In genomic region chr11:6735306-6735705, GRCh38 we compare ENCODE assay signal across 14 cellular contexts. TPM values are rescaled to one million over a fixed set of nuclear protein-coding genes. Genes with fewer than 3 reads are reported as not detected.
DNase-seq lines count a peak whose midpoint lies in the region; ATAC-seq, FAIRE-seq and TF ChIP-seq lines count a peak whose summit lies in the region.
"Had no signal": no experiment of that assay in that cellular context is flagged by ENCODE, and none has a peak within 500 bp of the region (broad histone marks: within the 10 kb centered on the region; RNA-seq: fewer than 3 reads in every experiment).

No MANE protein-coding gene starts in this region.

- no peak overlapping the region for H2BK12ac ChIP-seq in neuronal stem cell (ENCODE audit: low read length)

- no peak overlapping the region for H3K18ac ChIP-seq in neuronal stem cell (ENCODE audit: low read length)

- in situ Hi-C loops in GM12878 (cut with MboI) = loop anchor here (10.0 kb wide), 1 partner anchor 1031 kb away; no protein-coding TSS in a partner anchor

- H3K36me3 ChIP-seq in GM12878 (ENCODE audit: control insufficient read depth in 2 of 2, insufficient read depth in 2 of 2, low read length in 1 of 2) = peaks cover 0 to 12% of the 10 kb centered on the region in 2 experiments; a peak in 3 of 4 replicates
- H3K36me3 ChIP-seq in neuronal stem cell (replicated peaks in 1 of 2; ENCODE audit: control insufficient read depth in 2 of 2, insufficient read depth in 2 of 2, low read length in 2 of 2) = no peaks in the 10 kb centered on the region
- H3K36me3 ChIP-seq in Karpas-422 (ENCODE audit: insufficient read depth, low read length) = no peaks in the 10 kb centered on the region
- H3K36me3 ChIP-seq: tibial artery had no signal

- H3K4me3 ChIP-seq in GM12878 (no peak overlapping the region), neuronal stem cell (ENCODE audit: low read length in 2 of 2) (no peak overlapping the region), Karpas-422 (ENCODE audit: low read length) (no peak overlapping the region)
- H3K4me3 ChIP-seq: tibial artery had no signal

- H3K79me1 ChIP-seq in neuronal stem cell (ENCODE audit: low read depth, low read length) = no peaks in the 10 kb centered on the region

- peak overlapping the region; percentile 48; the same call in 1 of the 2 replicates for H3K4me2 ChIP-seq in GM12878 (ENCODE audit: control insufficient read depth, insufficient read depth)
- no peak overlapping the region for H3K4me2 ChIP-seq in neuronal stem cell (ENCODE audit: insufficient read depth, low read length, poor library complexity, severe bottlenecking)
- no peak overlapping the region for H3K4me2 ChIP-seq in Karpas-422 (ENCODE audit: low read depth, low read length, poor library complexity, severe bottlenecking)

- H3K27me3 ChIP-seq in GM12878 (replicated peaks in 1 of 2; ENCODE audit: control insufficient read depth in 2 of 2, insufficient read depth in 2 of 2, low read length in 1 of 2) (no peaks in the 10 kb centered on the region), neuronal stem cell (ENCODE audit: control insufficient read depth in 3 of 3, insufficient read depth in 3 of 3, low read depth in 1 of 3, low read length in 3 of 3) (no peaks in the 10 kb centered on the region), Karpas-422 (ENCODE audit: low read length) (no peaks in the 10 kb centered on the region)

- WGBS in GM12878 (ENCODE audit: insufficient coverage, insufficient replicate concordance, low lambda C conversion rate, missing lambda C conversion rate) = 29% methylated on average over 3 of the region's 3 CpGs
- WGBS in neuronal stem cell (ENCODE audit: extremely low coverage in 2 of 2, insufficient read length in 2 of 2, insufficient replicate concordance in 1 of 2), 2 donors = no CpG with 5 or more reads among the region's 3 CpGs

- H4K8ac ChIP-seq in neuronal stem cell (ENCODE audit: low read depth, low read length) = no peak overlapping the region

- DNase-seq in NOMO-1 treated with DMSO at 0.1 percent for 48 hours (lab: John Stamatoyannopoulos, UW; ENCODE audit: unreplicated experiment) (peak; percentile 50), NOMO-1 treated with dmso at 0.1 percent for 144 hours (lab: John Stamatoyannopoulos, UW; ENCODE audit: unreplicated experiment) (no peak), LHCN-M2 (ENCODE audit: low read depth) (peak; percentile 18), GM12878 (ENCODE audit: low read depth, low spot score) (no peak), neuronal stem cell (ENCODE audit: low spot score) (no peak), Karpas-422 (no peak)
- DNase-seq: NCI-H2171 treated with DMSO at 0.1 percent for 48 hours, tibial artery had no signal

- CTCF ChIA-PET in GM12878 (lab: Yijun Ruan, JAX) = interaction anchor here (1.4 to 15.6 kb wide), 3 partner anchors 18 to 357 kb away, joined by 3 to 728 read pairs (median 20); no protein-coding TSS in a partner anchor

- H4K20me1 ChIP-seq in GM12878 (ENCODE audit: control insufficient read depth, insufficient read depth) = no peaks in the 10 kb centered on the region
- H4K20me1 ChIP-seq in Karpas-422 (ENCODE audit: insufficient read depth, low read depth, low read length) = no peaks in the 10 kb centered on the region

- H3K4me1 ChIP-seq in GM12878 (ENCODE audit: control insufficient read depth, insufficient read depth, low read length) = peaks cover 23% of the 10 kb centered on the region
- H3K4me1 ChIP-seq in neuronal stem cell (ENCODE audit: control insufficient read depth in 2 of 2, insufficient read depth in 1 of 2, low read depth in 1 of 2, low read length in 2 of 2) = no peaks in the 10 kb centered on the region
- H3K4me1 ChIP-seq in Karpas-422 (ENCODE audit: low read length) = no peaks in the 10 kb centered on the region
- H3K4me1 ChIP-seq: tibial artery had no signal

- H3K27ac ChIP-seq in GM12878 (ENCODE audit: control insufficient read depth, insufficient read depth) = no peak overlapping the region; the same call in 1 of the 2 replicates
- no peak overlapping the region for H3K27ac ChIP-seq in neuronal stem cell (replicated peaks; ENCODE audit: low read length)
- H3K27ac ChIP-seq in Karpas-422 (ENCODE audit: low read length) = no peak overlapping the region
- H3K27ac ChIP-seq: tibial artery had no signal

- no peak for TF ChIP-seq RAD21 in GM12878 (IDR thresholded peaks at IDR 0.05; ENCODE audit: insufficient read depth, low read depth, low read length)

- TF ChIP-seq CTCF in GM12878 (IDR thresholded peaks at IDR 0.05 in 2 of 3, conservative IDR thresholded peaks at IDR 0.05 in 1 of 3; ENCODE audit: control insufficient read depth in 2 of 3, extremely low read depth in 1 of 3, insufficient read depth in 1 of 3, low read depth in 3 of 3, low read length in 3 of 3) = no peak

- H3K9me3 ChIP-seq in GM12878 (replicated peaks; ENCODE audit: control insufficient read depth, insufficient read depth, low read length) = peaks cover 6% of the 10 kb centered on the region; the same call in 2 of the 3 replicates
- H3K9me3 ChIP-seq in neuronal stem cell (replicated peaks in 1 of 2; ENCODE audit: control insufficient read depth in 2 of 2, insufficient read depth in 1 of 2, low read depth in 1 of 2, low read length in 2 of 2) = no peaks in the 10 kb centered on the region
- no peaks in the 10 kb centered on the region for H3K9me3 ChIP-seq in Karpas-422 (ENCODE audit: low read length)

- no peak for TF ChIP-seq POLR2A in GM12878 (IDR thresholded peaks at IDR 0.05; ENCODE audit: low read depth, low read length)

- FAIRE-seq in GM12878 (lab: Jason Lieb, UNC) = no peak
- FAIRE-seq: A204.1, HepG2 had no signal

- no peak overlapping the region for H2AK5ac ChIP-seq in neuronal stem cell (ENCODE audit: low read depth, low read length)

- no peak overlapping the region for H2BK120ac ChIP-seq in neuronal stem cell (ENCODE audit: low read depth, low read length)

- no peak for TF ChIP-seq EP300 in GM12878 (IDR thresholded peaks at IDR 0.05; ENCODE audit: borderline replicate concordance in 1 of 2, control insufficient read depth in 1 of 2, low read depth in 2 of 2, low read length in 2 of 2)

- no TSS peak for BruUV-seq in GM12878 (replicated peaks; lab: Mats Ljungman, UMichigan)

- no peak overlapping the region for H4K91ac ChIP-seq in neuronal stem cell (ENCODE audit: low read depth, low read length, poor library complexity)

- H3K9ac ChIP-seq in GM12878 (ENCODE audit: control insufficient read depth, insufficient read depth, low read length) (no peak overlapping the region), neuronal stem cell (ENCODE audit: low read depth, low read length, poor library complexity) (no peak overlapping the region), Karpas-422 (ENCODE audit: low read length) (no peak overlapping the region)

- no peak overlapping the region for H2BK5ac ChIP-seq in neuronal stem cell (ENCODE audit: low read length)

- H2AFZ ChIP-seq in GM12878 (ENCODE audit: control insufficient read depth, low read depth, low read length) (no peak overlapping the region), neuronal stem cell (ENCODE audit: low read length) (peak overlapping the region; percentile 17), Karpas-422 (ENCODE audit: low read length) (no peak overlapping the region)

- SMC1A ChIA-PET in GM12878 (lab: Charles Lee; ENCODE audit: uncharacterized antibody, unreplicated experiment) = interaction anchor here (4.5 to 18.2 kb wide), 2 partner anchors 14 to 18 kb away, joined by 23 to 420 read pairs; no protein-coding TSS in a partner anchor

- ATAC-seq in GM12878 = peak; percentile 25
- ATAC-seq in GM21360 (IDR thresholded peaks at IDR 0.05; ENCODE audit: unreplicated experiment) = no peak
- ATAC-seq in GM19395 (IDR thresholded peaks at IDR 0.05; ENCODE audit: unreplicated experiment) = no peak
- ATAC-seq: HepG2 had no signal

- H3K79me2 ChIP-seq in GM12878 (ENCODE audit: control insufficient read depth, insufficient read depth, low read length) = peaks cover 28% of the 10 kb centered on the region
- H3K79me2 ChIP-seq in Karpas-422 (ENCODE audit: low read length) = no peaks in the 10 kb centered on the region

- H2BK15ac ChIP-seq in neuronal stem cell (ENCODE audit: low read length) = no peak overlapping the region

- intact Hi-C loops in GM12878 (cut with micrococcal nuclease; ENCODE audit: unreplicated experiment) = no loop called here

- RAD21 ChIA-PET in GM12878 (lab: Charles Lee; ENCODE audit: unreplicated experiment) = interaction anchor here (1.0 to 4.5 kb wide), 4 partner anchors 8 to 131 kb away, joined by 4 to 31 read pairs (median 4); partner anchors contain the start of gene ILK

- H3K23ac ChIP-seq in neuronal stem cell (ENCODE audit: low read depth, low read length, poor library complexity) = no peak overlapping the region

- no peaks in the 10 kb centered on the region for H3K9me2 ChIP-seq in Karpas-422 (replicated peaks; ENCODE audit: insufficient read depth, low read length)

- no peak overlapping the region for H3K4ac ChIP-seq in neuronal stem cell (ENCODE audit: low read length)

- no peak overlapping the region for H3K14ac ChIP-seq in neuronal stem cell (ENCODE audit: low read length)

- POLR2A ChIA-PET in GM12878 (lab: Charles Lee) = interaction anchor here (0.6 to 4.1 kb wide), 3 partner anchors 8 to 1467 kb away, joined by 3 to 28 read pairs (median 3); no protein-coding TSS in a partner anchor

RNA-seq across cellular contexts. Expression of gene OR2AG2, which starts 36.5 kb away (rescaled TPM):
- total RNA-seq in LHCN-M2 (2014; rRNA removed) (0.19 TPM in 1 of 2 replicates, not detected in the other), GM12878 (2014; rRNA removed) (0.06 and 0.16 TPM in 2 replicates), GM12878 (2014; rRNA removed; fragmentation: Illumina TruSeq; extraction: Trizol) (0.05 and 0.09 TPM in 2 replicates), GM12878 (2021) (not detected in 2 replicates)
- polyA plus RNA-seq in LHCN-M2 (2012) = not detected
- total RNA-seq in GM12878 (2013; cell fraction: nucleolus; rRNA removed) = 3.2 and 3.5 TPM in 2 replicates
- not detected for polyA plus RNA-seq in GM12878 (2011; ENCODE audit: low read depth)
- polyA plus RNA-seq in GM12878 (2011; rRNA removed) (0.08 and 0.10 TPM in 2 replicates), GM12878 (2014; fragmentation: Illumina TruSeq; extraction: Trizol) (0.01 and 0.10 TPM in 2 replicates), GM12878 (2014; fragmentation: Nextera tagmentation; extraction: Ambion mirVana) (not detected), GM12878 (2014; rRNA removed) (not detected in 2 replicates), GM12878 (2016; fragmentation: Nextera tagmentation; extraction: Ambion mirVana) (not detected)
- 0.23 and 0.30 TPM in 2 replicates for polyA plus RNA-seq in GM12878 (2011; cell fraction: cytosol; rRNA removed)
- polyA plus RNA-seq in GM12878 (2011; cell fraction: nucleus; rRNA removed) = 0.18 and 0.25 TPM in 2 replicates
- 0.03 TPM in 1 of 2 replicates, not detected in the other for polyA plus RNA-seq in GM12878 (2012)
- 1.8 and 3.2 TPM in 2 replicates for polyA minus RNA-seq in GM12878 (2011; rRNA and poly(A)+ RNA removed)
- polyA minus RNA-seq in GM12878 (2011; cell fraction: cytosol; rRNA and poly(A)+ RNA removed) = not detected in 2 replicates
- 1.8 and 2.1 TPM in 2 replicates for polyA minus RNA-seq in GM12878 (2011; cell fraction: nucleus; rRNA and poly(A)+ RNA removed)
- polyA plus RNA-seq in neuronal stem cell (2013, experiment 1 of 2) = 0.17 TPM
- polyA plus RNA-seq in neuronal stem cell (2013, experiment 2 of 2) = 0.12 TPM
- 0.22 and 0.48 TPM in 2 replicates for total RNA-seq in Karpas-422 (2014; rRNA removed; shearing (Covaris generic); ENCODE audit: low replicate concordance)
- total RNA-seq: HepG2 had no signal
- polyA plus RNA-seq: HepG2 had no signal

RNA-seq across cellular contexts. Expression of gene OR2AG1, which starts 47.5 kb away (rescaled TPM):
- not detected in 2 replicates for total RNA-seq in LHCN-M2 (2014; rRNA removed)
- not detected for polyA plus RNA-seq in LHCN-M2 (2012)
- not detected in 2 replicates for total RNA-seq in GM12878 (2013; cell fraction: nucleolus; rRNA removed)
- total RNA-seq in GM12878 (2014; rRNA removed) = not detected in 2 replicates
- total RNA-seq in GM12878 (2014; rRNA removed; fragmentation: Illumina TruSeq; extraction: Trizol) = not detected in 2 replicates
- not detected in 2 replicates for total RNA-seq in GM12878 (2021)
- not detected for polyA plus RNA-seq in GM12878 (2011; ENCODE audit: low read depth)
- polyA plus RNA-seq in GM12878 (2011; rRNA removed) = not detected in 2 replicates
- polyA plus RNA-seq in GM12878 (2011; cell fraction: cytosol; rRNA removed) = not detected in 2 replicates
- not detected in 2 replicates for polyA plus RNA-seq in GM12878 (2011; cell fraction: nucleus; rRNA removed)
- not detected in 2 replicates for polyA plus RNA-seq in GM12878 (2012)
- polyA plus RNA-seq in GM12878 (2014; fragmentation: Illumina TruSeq; extraction: Trizol) = not detected in 2 replicates
- polyA plus RNA-seq in GM12878 (2014; fragmentation: Nextera tagmentation; extraction: Ambion mirVana) = not detected
- not detected in 2 replicates for polyA plus RNA-seq in GM12878 (2014; rRNA removed)
- polyA plus RNA-seq in GM12878 (2016; fragmentation: Nextera tagmentation; extraction: Ambion mirVana) = not detected
- not detected in 2 replicates for polyA minus RNA-seq in GM12878 (2011; rRNA and poly(A)+ RNA removed)
- not detected in 2 replicates for polyA minus RNA-seq in GM12878 (2011; cell fraction: cytosol; rRNA and poly(A)+ RNA removed)
- not detected in 2 replicates for polyA minus RNA-seq in GM12878 (2011; cell fraction: nucleus; rRNA and poly(A)+ RNA removed)
- polyA plus RNA-seq in neuronal stem cell (2013, experiment 1 of 2) = not detected
- not detected for polyA plus RNA-seq in neuronal stem cell (2013, experiment 2 of 2)
- not detected in 2 replicates for total RNA-seq in Karpas-422 (2014; rRNA removed; shearing (Covaris generic); ENCODE audit: low replicate concordance)
- total RNA-seq: cerebellum, glomerular endothelial cell, HepG2 had no signal
- polyA plus RNA-seq: HepG2 had no signal

RNA-seq across cellular contexts. Expression of gene MRPL17, which starts 52.2 kb away (rescaled TPM):
- 98.6 and 427 TPM in 2 replicates for total RNA-seq in LHCN-M2 (2014; rRNA removed)
- polyA plus RNA-seq in LHCN-M2 (2012) = 145 TPM
- total RNA-seq in GM12878 (2013; cell fraction: nucleolus; rRNA removed) = 35.2 and 38.1 TPM in 2 replicates
- 82.9 and 83.8 TPM in 2 replicates for total RNA-seq in GM12878 (2014; rRNA removed)
- total RNA-seq in GM12878 (2014; rRNA removed; fragmentation: Illumina TruSeq; extraction: Trizol) = 55.1 and 63.3 TPM in 2 replicates
- 85.8 and 91.7 TPM in 2 replicates for total RNA-seq in GM12878 (2021)
- 31.4 TPM for polyA plus RNA-seq in GM12878 (2011; ENCODE audit: low read depth)
- polyA plus RNA-seq in GM12878 (2011; rRNA removed) = 70.3 and 97.9 TPM in 2 replicates
- polyA plus RNA-seq in GM12878 (2011; cell fraction: cytosol; rRNA removed) = 67.2 and 75.4 TPM in 2 replicates
- 42.4 and 59.5 TPM in 2 replicates for polyA plus RNA-seq in GM12878 (2011; cell fraction: nucleus; rRNA removed)
- 58.8 and 64.2 TPM in 2 replicates for polyA plus RNA-seq in GM12878 (2012)
- polyA plus RNA-seq in GM12878 (2014; fragmentation: Illumina TruSeq; extraction: Trizol) = 35.2 and 60.3 TPM in 2 replicates
- polyA plus RNA-seq in GM12878 (2014; fragmentation: Nextera tagmentation; extraction: Ambion mirVana) = 100 to 1,000 TPM; 170 to 171 TPM
- 80.6 and 83.5 TPM in 2 replicates for polyA plus RNA-seq in GM12878 (2014; rRNA removed)
- polyA plus RNA-seq in GM12878 (2016; fragmentation: Nextera tagmentation; extraction: Ambion mirVana) = 100 to 1,000 TPM; 122 to 134 TPM
- polyA minus RNA-seq in GM12878 (2011; rRNA and poly(A)+ RNA removed) = 47.5 and 64.9 TPM in 2 replicates
- polyA minus RNA-seq in GM12878 (2011; cell fraction: cytosol; rRNA and poly(A)+ RNA removed) = 26.2 and 33.4 TPM in 2 replicates
- polyA minus RNA-seq in GM12878 (2011; cell fraction: nucleus; rRNA and poly(A)+ RNA removed) = 41.6 and 57.0 TPM in 2 replicates
- 32.4 TPM for polyA plus RNA-seq in neuronal stem cell (2013, experiment 1 of 2)
- 31.0 TPM for polyA plus RNA-seq in neuronal stem cell (2013, experiment 2 of 2)
- 55.4 and 67.3 TPM in 2 replicates for total RNA-seq in Karpas-422 (2014; rRNA removed; shearing (Covaris generic); ENCODE audit: low replicate concordance)

Comparison
In these comparisons a context has a peak if more than half of its experiments do, and no peak if none do; other contexts are left out.
1. DNase-seq: peak in NOMO-1 treated with DMSO at 0.1 percent for 48 hours (single experiment) and LHCN-M2 (single experiment); none in NOMO-1 treated with dmso at 0.1 percent for 144 hours (single experiment), GM12878 (single experiment), neuronal stem cell (single experiment) and Karpas-422 (single experiment).